Comparison of ENCODE assay signal across 8 cellular contexts in the genomic region with DNA sequence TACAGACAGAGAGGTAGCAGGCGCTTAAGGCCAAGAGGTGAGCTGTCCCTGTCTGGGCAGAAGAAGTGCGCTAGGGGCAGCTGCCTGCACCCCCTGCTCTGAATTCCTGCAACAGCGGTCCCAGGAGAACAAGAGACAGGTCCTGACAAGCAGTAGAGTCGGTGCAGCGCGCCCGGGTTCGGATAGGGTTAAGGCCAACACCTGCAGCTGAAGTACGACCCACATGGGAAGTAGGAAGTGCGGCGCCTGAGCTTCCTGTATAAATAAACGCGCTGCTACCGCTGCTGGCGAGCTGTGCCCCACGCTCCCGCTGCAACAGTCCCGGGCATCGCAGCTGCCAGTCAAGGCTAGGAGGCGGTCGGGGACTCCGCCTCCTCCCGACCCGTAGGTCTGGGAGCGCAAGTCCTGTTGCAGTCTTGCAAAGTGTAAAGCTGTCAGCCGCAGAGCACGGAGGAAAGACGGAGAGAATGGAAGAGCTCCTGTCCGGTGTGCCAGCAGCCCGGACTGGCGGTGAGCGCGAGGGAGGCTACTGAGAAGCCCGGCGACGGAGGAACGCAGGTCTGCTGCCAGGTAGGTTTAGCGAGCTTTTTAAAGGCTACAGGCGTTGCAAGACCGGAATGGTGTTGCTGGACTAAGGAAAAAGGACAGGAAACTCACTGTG. TPM values are rescaled to one million over a fixed set of nuclear protein-coding genes. Genes with fewer than 3 reads are reported as not detected.
DNase-seq lines count a peak whose midpoint lies in the region; ATAC-seq, FAIRE-seq and TF ChIP-seq lines count a peak whose summit lies in the region.

A gene (plus strand): TSS at position 290 of the 661 bp plus-strand sequence. CDS start 12,185 bp downstream, outside the sequence.

- TF ChIP-seq RAD21 in A549 (conservative IDR thresholded peaks at IDR 0.05 in 1 of 2, IDR thresholded peaks at IDR 0.05 in 1 of 2) = no peak

- no peaks in the 10 kb centered on the region for H4K20me1 ChIP-seq in keratinocyte (ENCODE audit: control insufficient read depth, extremely low read depth, insufficient read depth, low read length)

- TF ChIP-seq EP300 in A549 (IDR thresholded peaks at IDR 0.05) = no peak

- peaks cover 33% of the 10 kb centered on the region for H3K79me2 ChIP-seq in keratinocyte (ENCODE audit: control insufficient read depth, insufficient read depth, low read length)

- H3K4me2 ChIP-seq in A549 (peak within 1 kb of the TSS; percentile 86), keratinocyte (ENCODE audit: control insufficient read depth, extremely low read depth, insufficient read depth, low read depth, low read length) (peak within 1 kb of the TSS; percentile 87)

- WGBS in A549 (ENCODE audit: missing lambda C conversion rate) = 10% methylated on average over 22 of the region's 40 CpGs

- H3K4me3 ChIP-seq in A549 (peak within 1 kb of the TSS; percentile 59), keratinocyte (ENCODE audit: control insufficient read depth in 2 of 3, extremely low read depth in 1 of 3, insufficient read depth in 2 of 3, low read depth in 1 of 3, low read length in 3 of 3) (peak within 1 kb of the TSS; percentile 74 to 96 (median 82))

- no peaks in the 10 kb centered on the region for H3K27me3 ChIP-seq in keratinocyte (ENCODE audit: control insufficient read depth, extremely low read depth, insufficient read depth, low read length)

- no peak for TF ChIP-seq POLR2A in A549 (IDR thresholded peaks at IDR 0.05; ENCODE audit: low read length)

- peak within 1 kb of the TSS; percentile 52 to 67; a peak in 5 of 6 replicates for H3K27ac ChIP-seq in A549
- H3K27ac ChIP-seq in keratinocyte (ENCODE audit: control insufficient read depth, insufficient read depth, low read length) = peak within 1 kb of the TSS; percentile 94

- H3K4me1 ChIP-seq in A549 (peaks cover 17% of the 10 kb centered on the region; the same call in 2 of the 3 replicates), keratinocyte (ENCODE audit: control insufficient read depth, extremely low read depth, insufficient read depth, low read length) (peaks cover 33% of the 10 kb centered on the region)

- peak; percentile 98 to 99 for ATAC-seq in A549
- ATAC-seq in GM18873 (IDR thresholded peaks at IDR 0.05; ENCODE audit: low FRiP score, unreplicated experiment) = peak; percentile 74
- ATAC-seq in HG03159 (IDR thresholded peaks at IDR 0.05; ENCODE audit: unreplicated experiment) = peak; percentile 86

- peaks cover 0 to 2% of the 10 kb centered on the region in 2 experiments for H3K36me3 ChIP-seq in keratinocyte (ENCODE audit: control insufficient read depth in 2 of 2, extremely low read depth in 1 of 2, insufficient read depth in 2 of 2, low read length in 2 of 2)

- TF ChIP-seq CTCF in A549 (IDR thresholded peaks at IDR 0.05) (no peak), keratinocyte (optimal IDR thresholded peaks at IDR 0.05 in 1 of 3, IDR thresholded peaks at IDR 0.05 in 1 of 3, conservative IDR thresholded peaks at IDR 0.05 in 1 of 3; ENCODE audit: extremely low read depth in 1 of 3, insufficient read depth in 2 of 3, low read length in 3 of 3) (no peak)

- peak within 1 kb of the TSS; percentile 86 for H3K9ac ChIP-seq in keratinocyte (ENCODE audit: control insufficient read depth, extremely low read depth, insufficient read depth, low read length)

- FAIRE-seq in A549 (lab: Jason Lieb, UNC) = no peak
- peak; percentile 59 for FAIRE-seq in keratinocyte (lab: Jason Lieb, UNC)

- dilution Hi-C loops in keratinocyte (cut with MboI; ENCODE audit: extremely low pct_ligation_motif_present, low sequenced_read_pairs) = no loop called here

- H3K9me3 ChIP-seq in A549 (no peaks in the 10 kb centered on the region), keratinocyte (ENCODE audit: control insufficient read depth, low read depth, low read length) (no peaks in the 10 kb centered on the region)

- peak; percentile 46 to 68 for DNase-seq in A549 (ENCODE audit: low read depth in 1 of 2, low spot score in 1 of 2)
- peak; percentile 81 for DNase-seq in NCI-H2227 treated with DMSO at 0.1 percent for 48 hours (lab: John Stamatoyannopoulos, UW)
- peak; percentile 61 for DNase-seq in activated CD4-positive, CD25-positive, alpha-beta regulatory T cell treated with anti-CD3 and anti-CD28 coated beads, Interleukin-2, amount 50 U/mL, for 72 hours
- DNase-seq in cerebellar cortex (ENCODE audit: low spot score) = peak; percentile 52
- DNase-seq in keratinocyte (ENCODE audit: low read depth, low spot score) = peak; percentile 80
- peak; percentile 82 for DNase-seq in stimulated activated CD4-positive, alpha-beta T cell treated with anti-CD3 and anti-CD28 coated beads, Interleukin-15, amount 100 ng/mL, for 24 hours

- peak within 1 kb of the TSS; percentile 75 for H2AFZ ChIP-seq in keratinocyte (ENCODE audit: control insufficient read depth, low read length)

- H3K9me1 ChIP-seq in keratinocyte (ENCODE audit: control insufficient read depth, extremely low read depth, insufficient read depth, low read length) = no peaks in the 10 kb centered on the region

- POLR2A ChIA-PET in A549 (lab: Yijun Ruan, JAX) = no interaction called here

- CTCF ChIA-PET in A549 (lab: Yijun Ruan, JAX) = interaction anchor here (0.9 to 1.6 kb wide), 2 partner anchors 63 to 116 kb away, joined by 3 read pairs; no protein-coding TSS in a partner anchor

TF ChIP-seq in A549, 52 proteins besides CTCF, POLR2A, EP300 and RAD21:
- TF ChIP-seq TP53 (CRISPR knock-in tag; IDR thresholded peaks at IDR 0.05) (no peak), CHD2 (IDR thresholded peaks at IDR 0.05; ENCODE audit: low read length, partially characterized antibody) (no peak), ZSCAN20 (CRISPR knock-in tag; IDR thresholded peaks at IDR 0.05) (no peak), HOXA7 (CRISPR knock-in tag; IDR thresholded peaks at IDR 0.05) (no peak), NPAS2 (CRISPR knock-in tag; IDR thresholded peaks at IDR 0.05; ENCODE audit: borderline replicate concordance) (no peak)
- TF ChIP-seq, protein P1, sequence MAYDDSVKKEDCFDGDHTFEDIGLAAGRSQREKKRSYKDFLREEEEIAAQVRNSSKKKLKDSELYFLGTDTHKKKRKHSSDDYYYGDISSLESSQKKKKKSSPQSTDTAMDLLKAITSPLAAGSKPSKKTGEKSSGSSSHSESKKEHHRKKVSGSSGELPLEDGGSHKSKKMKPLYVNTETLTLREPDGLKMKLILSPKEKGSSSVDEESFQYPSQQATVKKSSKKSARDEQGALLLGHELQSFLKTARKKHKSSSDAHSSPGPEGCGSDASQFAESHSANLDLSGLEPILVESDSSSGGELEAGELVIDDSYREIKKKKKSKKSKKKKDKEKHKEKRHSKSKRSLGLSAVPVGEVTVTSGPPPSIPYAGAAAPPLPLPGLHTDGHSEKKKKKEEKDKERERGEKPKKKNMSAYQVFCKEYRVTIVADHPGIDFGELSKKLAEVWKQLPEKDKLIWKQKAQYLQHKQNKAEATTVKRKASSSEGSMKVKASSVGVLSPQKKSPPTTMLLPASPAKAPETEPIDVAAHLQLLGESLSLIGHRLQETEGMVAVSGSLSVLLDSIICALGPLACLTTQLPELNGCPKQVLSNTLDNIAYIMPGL (CRISPR knock-in tag; IDR thresholded peaks at IDR 0.05; ENCODE audit: borderline replicate concordance) = no peak

RNA-seq across cellular contexts. Expression of the gene that starts here (rescaled TPM):
- polyA plus RNA-seq in A549 (2011; rRNA removed) (0.49 and 0.65 TPM in 2 replicates), A549 (2017; fragmentation: RNase III; extraction: RNeasy Plus Mini Kit Qiagen cat#74134 plus additional on column Dnase treatment) (0.17 to 0.36 TPM (median 0.31 TPM) in 3 replicates), keratinocyte (6.9 to 9.0 TPM (median 8.0 TPM) in 3 replicates)
- 0.35 and 0.41 TPM in 2 replicates for polyA plus RNA-seq in A549 (2012; cell fraction: cytosol; rRNA removed)
- polyA plus RNA-seq in A549 (2012; cell fraction: nucleus; rRNA removed) = 0.41 and 0.47 TPM in 2 replicates
- polyA minus RNA-seq in A549 (2011; rRNA and poly(A)+ RNA removed) = 0.63 and 0.91 TPM in 2 replicates
- polyA plus RNA-seq in keratinocyte (2011; ENCODE audit: low read depth) = 15.1 TPM
- 4.7 and 8.6 TPM in 2 replicates for polyA plus RNA-seq in keratinocyte (2011; cell fraction: cytosol; rRNA removed)
- 9.2 and 11.0 TPM in 2 replicates for polyA plus RNA-seq in keratinocyte (2011; cell fraction: nucleus; rRNA removed)
- polyA plus RNA-seq in keratinocyte (2012; ENCODE audit: low replicate concordance) = 8.5 and 18.1 TPM in 2 replicates
- polyA minus RNA-seq in keratinocyte = 17.8 to 28.0 TPM (median 27.5 TPM) in 3 replicates
- polyA minus RNA-seq in keratinocyte (2011; cell fraction: cytosol; rRNA and poly(A)+ RNA removed) = 15.3 TPM
- 17.6 and 29.7 TPM in 2 replicates for polyA minus RNA-seq in keratinocyte (2011; cell fraction: nucleus; rRNA and poly(A)+ RNA removed)

Comparison
In these comparisons a context has a peak if more than half of its experiments do, and no peak if none do; other contexts are left out.
1. Peak in every context shown above with its lines: DNase-seq, ATAC-seq, H3K4me3 ChIP-seq and H3K27ac ChIP-seq.
2. Peak in DNase-seq, ATAC-seq, H3K4me3 ChIP-seq, H3K27ac ChIP-seq and H3K4me2 ChIP-seq in A549; RNA of the gene not detected or under 1 TPM.